In genomic region chr2:236622660-236623059, GRCh38 we compare ENCODE assay signal across 18 cellular contexts. TPM values are rescaled to one million over a fixed set of nuclear protein-coding genes. Genes with fewer than 3 reads are reported as not detected.
DNase-seq lines count a peak whose midpoint lies in the region; ATAC-seq and TF ChIP-seq lines count a peak whose summit lies in the region.
"Had no signal": no experiment of that assay in that cellular context is flagged by ENCODE, and none has a peak within 500 bp of the region (broad histone marks: within the 10 kb centered on the region; RNA-seq: fewer than 3 reads in every experiment).

No MANE protein-coding gene starts in this region.

- H3K4me3 ChIP-seq in neuronal stem cell (ENCODE audit: low read length in 2 of 2) (no peak overlapping the region), upper lobe of right lung (no peak overlapping the region), transverse colon (no peak overlapping the region)
- H3K4me3 ChIP-seq: A549; BLaER1 treated with 17β-estradiol and CSF1 and Interleukin-3, amounts not matched to agents 10 nM and 100 nM had no signal

- peak overlapping the region; percentile 45 for H3K18ac ChIP-seq in neuronal stem cell (ENCODE audit: low read length)

- H2BK12ac ChIP-seq in neuronal stem cell (ENCODE audit: low read length): no peak overlapping the region

- H4K91ac ChIP-seq in neuronal stem cell (ENCODE audit: low read depth, low read length, poor library complexity): no peak overlapping the region

- no peak overlapping the region for H2BK120ac ChIP-seq in neuronal stem cell (ENCODE audit: low read depth, low read length)

- H2AFZ ChIP-seq in neuronal stem cell (ENCODE audit: low read length): no peak overlapping the region

- intact Hi-C loops in posterior vena cava (cut with DNase I): no loop called here
- intact Hi-C loops in upper lobe of right lung (cut with DNase I): no loop called here
- intact Hi-C loops in transverse colon (cut with DNase I; ENCODE audit: low total_unique reads): no loop called here

- TF ChIP-seq POLR2A in transverse colon (IDR thresholded peaks at IDR 0.05): no peak

- H2AK5ac ChIP-seq in neuronal stem cell (ENCODE audit: low read depth, low read length): peak overlapping the region; percentile 65

- H3K4me2 ChIP-seq in neuronal stem cell (ENCODE audit: insufficient read depth, low read length, poor library complexity, severe bottlenecking): no peak overlapping the region
- H3K4me2 ChIP-seq: A549; BLaER1 treated with 17β-estradiol and CSF1 and Interleukin-3, amounts not matched to agents 10 nM and 100 nM had no signal

- H3K36me3 ChIP-seq in neuronal stem cell (replicated peaks in 1 of 2; ENCODE audit: control insufficient read depth in 2 of 2, insufficient read depth in 2 of 2, low read length in 2 of 2) (no peaks in the 10 kb centered on the region), upper lobe of right lung (no peaks in the 10 kb centered on the region), transverse colon (no peaks in the 10 kb centered on the region)
- H3K36me3 ChIP-seq: BLaER1 treated with 17β-estradiol and CSF1 and Interleukin-3, amounts not matched to agents 10 nM and 100 nM had no signal

- H3K27ac ChIP-seq in neuronal stem cell (replicated peaks; ENCODE audit: low read length) (no peak overlapping the region), upper lobe of right lung (no peak overlapping the region), transverse colon (no peak overlapping the region)
- H3K27ac ChIP-seq: A549; BLaER1 treated with 17β-estradiol and CSF1 and Interleukin-3, amounts not matched to agents 10 nM and 100 nM; C4-2B had no signal

- WGBS in neuronal stem cell (ENCODE audit: extremely low coverage in 2 of 2, insufficient read length in 2 of 2, insufficient replicate concordance in 1 of 2), 2 donors: no CpG with 5 or more reads among the region's 9 CpGs
- WGBS in transverse colon (ENCODE audit: low coverage in 1 of 2), 2 donors: 78% methylated on average over 9 of the region's 9 CpGs; no CpG with 5 or more reads in 1 of the 2 donors

- in situ Hi-C loops in transverse colon (cut with MboI; ENCODE audit: low pct_ligation_motif_present in 1 of 4, low pct_unique_long_range_greater_than_20kb in 1 of 4, low sequenced_read_pairs in 3 of 4): no loop called here

- H3K9me3 ChIP-seq in neuronal stem cell (replicated peaks in 1 of 2; ENCODE audit: control insufficient read depth in 2 of 2, insufficient read depth in 1 of 2, low read depth in 1 of 2, low read length in 2 of 2) (no peaks in the 10 kb centered on the region), upper lobe of right lung (no peaks in the 10 kb centered on the region), transverse colon (no peaks in the 10 kb centered on the region)
- H3K9me3 ChIP-seq: A549; BLaER1 treated with 17β-estradiol and CSF1 and Interleukin-3, amounts not matched to agents 10 nM and 100 nM had no signal

- H2BK15ac ChIP-seq in neuronal stem cell (ENCODE audit: low read length): no peak overlapping the region

- no peak overlapping the region for H3K9ac ChIP-seq in neuronal stem cell (ENCODE audit: low read depth, low read length, poor library complexity)
- H3K9ac ChIP-seq: BLaER1 treated with 17β-estradiol and CSF1 and Interleukin-3, amounts not matched to agents 10 nM and 100 nM had no signal

- H4K8ac ChIP-seq in neuronal stem cell (ENCODE audit: low read depth, low read length): no peak overlapping the region

- no peak overlapping the region for H3K23ac ChIP-seq in neuronal stem cell (ENCODE audit: low read depth, low read length, poor library complexity)

- ATAC-seq in upper lobe of right lung (no peak), GM19328 (IDR thresholded peaks at IDR 0.05; ENCODE audit: unreplicated experiment) (no peak)
- ATAC-seq: A549 had no signal

- no peaks in the 10 kb centered on the region for H3K79me1 ChIP-seq in neuronal stem cell (ENCODE audit: low read depth, low read length)

- H2BK5ac ChIP-seq in neuronal stem cell (ENCODE audit: low read length): no peak overlapping the region

- no peak overlapping the region for H3K14ac ChIP-seq in neuronal stem cell (ENCODE audit: low read length)

- TF ChIP-seq CTCF in upper lobe of right lung (IDR thresholded peaks at IDR 0.05) (no peak), transverse colon (IDR thresholded peaks at IDR 0.05) (no peak)

- H3K4ac ChIP-seq in neuronal stem cell (ENCODE audit: low read length): no peak overlapping the region

- no peak for DNase-seq in neuronal stem cell (ENCODE audit: low spot score)
- DNase-seq in posterior vena cava (ENCODE audit: low spot score): peak; percentile 63
- peak; percentile 38 for DNase-seq in upper lobe of right lung
- DNase-seq in transverse colon: no peak
- DNase-seq in 8988T: no peak
- DNase-seq: AML-193; CD4-positive, alpha-beta T cell; CD8-positive, alpha-beta memory T cell; COR-L47; DMS 273 treated with DMSO at 0.1 percent for 48 hours; DMS153; DMS53; DMS79; GF-D8 had no signal

- H3K27me3 ChIP-seq in neuronal stem cell (ENCODE audit: control insufficient read depth in 3 of 3, insufficient read depth in 3 of 3, low read depth in 1 of 3, low read length in 3 of 3) (no peaks in the 10 kb centered on the region), upper lobe of right lung (no peaks in the 10 kb centered on the region), transverse colon (no peaks in the 10 kb centered on the region)
- H3K27me3 ChIP-seq: BLaER1 treated with 17β-estradiol and CSF1 and Interleukin-3, amounts not matched to agents 10 nM and 100 nM had no signal

- TF ChIP-seq EP300 in transverse colon (IDR thresholded peaks at IDR 0.05; ENCODE audit: low read depth): no peak

- H3K4me1 ChIP-seq in neuronal stem cell (ENCODE audit: control insufficient read depth in 2 of 2, insufficient read depth in 1 of 2, low read depth in 1 of 2, low read length in 2 of 2) (peaks cover 2 to 5% of the 10 kb centered on the region in 2 donors), upper lobe of right lung (no peaks in the 10 kb centered on the region), transverse colon (no peaks in the 10 kb centered on the region)
- H3K4me1 ChIP-seq: A549; BLaER1 treated with 17β-estradiol and CSF1 and Interleukin-3, amounts not matched to agents 10 nM and 100 nM had no signal

RNA-seq across cellular contexts. Expression of gene ACKR3, which starts 53.0 kb away (rescaled TPM):
- 4.4 TPM for polyA plus RNA-seq in neuronal stem cell (2013, experiment 1 of 2)
- polyA plus RNA-seq in neuronal stem cell (2013, experiment 2 of 2): 4.3 TPM
- total RNA-seq in posterior vena cava (100 to 1,000 TPM; 124 to 132 TPM), upper lobe of right lung (9.1 TPM), transverse colon (10 to 100 TPM in 1 of 4 donors, 1 to 10 TPM in 3; 4.2 to 16.5 (median 7.7) TPM)

Comparison
In these comparisons a context has a peak if more than half of its experiments do, and no peak if none do; other contexts are left out.
1. DNase-seq: peak in posterior vena cava (single experiment) and upper lobe of right lung (single experiment); none in neuronal stem cell (single experiment), transverse colon (single experiment) and 8988T (single experiment).
2. RNA of gene ACKR3, which starts 53.0 kb away (total RNA-seq): 124 to 132 TPM in posterior vena cava; 4.2 to 16.5 TPM in transverse colon and 9.1 TPM in upper lobe of right lung (single experiment); every median in the first group is over 4 times any median in the second.